8 cellular contexts compared by ENCODE assay signal in the genomic region with DNA sequence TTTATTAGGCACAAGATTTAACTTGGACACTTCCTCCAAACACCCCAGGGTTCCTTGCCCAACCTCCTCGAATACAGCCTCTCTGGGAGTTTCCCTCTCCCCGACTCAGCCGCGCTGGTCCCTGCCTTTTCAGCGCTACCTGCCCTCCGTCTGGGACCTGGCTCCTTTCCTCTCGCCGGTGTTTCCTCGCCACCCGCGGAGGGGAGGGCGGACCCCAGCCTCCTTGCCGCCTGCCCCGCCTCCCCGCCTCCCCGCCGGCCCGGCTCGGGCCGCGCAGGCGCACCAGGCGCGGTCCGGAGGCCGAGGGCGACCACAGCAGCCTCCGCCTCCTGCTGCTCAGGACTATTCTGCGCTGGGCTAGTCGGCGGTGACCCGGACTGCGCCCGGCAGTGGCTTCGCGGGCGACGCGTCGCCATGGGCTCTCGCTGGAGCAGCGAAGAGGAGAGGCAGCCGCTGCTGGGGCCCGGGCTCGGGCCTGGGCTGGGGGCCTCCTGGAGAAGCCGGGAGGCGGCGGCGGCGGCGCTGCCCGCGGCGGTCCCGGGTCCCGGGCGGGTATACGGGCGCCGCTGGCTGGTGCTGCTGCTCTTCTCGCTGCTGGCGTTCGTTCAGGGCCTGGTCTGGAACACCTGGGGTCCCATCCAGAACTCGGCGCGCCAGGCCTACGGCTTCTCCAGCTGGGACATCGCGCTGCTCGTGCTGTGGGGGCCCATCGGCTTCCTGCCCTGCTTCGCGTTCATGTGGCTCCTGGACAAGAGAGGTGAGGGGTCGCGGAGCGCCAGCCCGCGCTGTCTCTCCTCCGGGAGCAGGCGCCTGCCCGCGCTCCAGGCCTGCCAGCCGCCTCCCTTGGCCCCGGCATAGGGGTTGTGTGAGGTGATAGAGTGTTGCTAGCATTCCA.
DNase-seq lines count a peak whose midpoint lies in the region; ATAC-seq and TF ChIP-seq lines count a peak whose summit lies in the region.

A gene with protein sequence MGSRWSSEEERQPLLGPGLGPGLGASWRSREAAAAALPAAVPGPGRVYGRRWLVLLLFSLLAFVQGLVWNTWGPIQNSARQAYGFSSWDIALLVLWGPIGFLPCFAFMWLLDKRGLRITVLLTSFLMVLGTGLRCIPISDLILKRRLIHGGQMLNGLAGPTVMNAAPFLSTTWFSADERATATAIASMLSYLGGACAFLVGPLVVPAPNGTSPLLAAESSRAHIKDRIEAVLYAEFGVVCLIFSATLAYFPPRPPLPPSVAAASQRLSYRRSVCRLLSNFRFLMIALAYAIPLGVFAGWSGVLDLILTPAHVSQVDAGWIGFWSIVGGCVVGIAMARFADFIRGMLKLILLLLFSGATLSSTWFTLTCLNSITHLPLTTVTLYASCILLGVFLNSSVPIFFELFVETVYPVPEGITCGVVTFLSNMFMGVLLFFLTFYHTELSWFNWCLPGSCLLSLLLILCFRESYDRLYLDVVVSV (plus strand): TSS at position 291 of the 895 bp plus-strand sequence. CDS start 124 bp downstream, at position 415.

- in situ Hi-C loops in astrocyte of the spinal cord (cut with HindIII; ENCODE audit: low sequenced_read_pairs): no loop called here

- peak; percentile 69 for DNase-seq in RWPE2 (ENCODE audit: low spot score)
- DNase-seq in astrocyte of the spinal cord (ENCODE audit: low read depth, low spot score): peak; percentile 75
- DNase-seq in GOT3 (lab: John Stamatoyannopoulos, UW): no peak
- no peak for DNase-seq in NCI-H1417 treated with DMSO at 0.1 percent for 48 hours (lab: John Stamatoyannopoulos, UW)

- H3K9me3 ChIP-seq in RWPE2 (ENCODE audit: severe bottlenecking): no peaks in the 10 kb centered on the region

- ATAC-seq in GM18498 (IDR thresholded peaks at IDR 0.05; ENCODE audit: unreplicated experiment): peak; percentile 83
- ATAC-seq in HG02852 (IDR thresholded peaks at IDR 0.05; ENCODE audit: unreplicated experiment): peak; percentile 78
- peak; percentile 70 for ATAC-seq in RWPE2 (ENCODE audit: low read depth)

- TF ChIP-seq CTCF in RWPE2 (IDR thresholded peaks at IDR 0.05; ENCODE audit: poor library complexity, severe bottlenecking) (no peak), astrocyte of the spinal cord (IDR thresholded peaks at IDR 0.05; ENCODE audit: low read depth, low read length) (no peak)

- no peaks in the 10 kb centered on the region for H3K27me3 ChIP-seq in RWPE2 (ENCODE audit: insufficient read depth, poor library complexity, severe bottlenecking)

- no peaks in the 10 kb centered on the region for H3K36me3 ChIP-seq in RWPE2 (ENCODE audit: low read depth)

- peaks cover 16% of the 10 kb centered on the region for H3K4me1 ChIP-seq in RWPE2 (ENCODE audit: insufficient read depth, poor library complexity, severe bottlenecking)

- H3K4me3 ChIP-seq in RWPE2 (ENCODE audit: severe bottlenecking) (peak within 1 kb of the TSS; percentile 58), astrocyte of the spinal cord (ENCODE audit: low read depth, low read length) (peak within 1 kb of the TSS; percentile 76), iPS-11a (ENCODE audit: low read depth, low read length) (peak within 1 kb of the TSS; percentile 75), skin epidermis (peak within 1 kb of the TSS; percentile 55 to 81 (median 71))

- H3K27ac ChIP-seq in RWPE2 (ENCODE audit: poor library complexity, severe bottlenecking) (peak within 1 kb of the TSS; percentile 86), skin epidermis (peak within 1 kb of the TSS; percentile 67 to 98 (median 92))

Comparison
In these comparisons a context has a peak if more than half of its experiments do, and no peak if none do; other contexts are left out.
1. DNase-seq: peak in RWPE2 (single experiment) and astrocyte of the spinal cord (single experiment); none in GOT3 (single experiment) and NCI-H1417 treated with DMSO at 0.1 percent for 48 hours (single experiment).
2. Peak in every context shown above with its lines, with median percentiles within 50 percentile points of each other: ATAC-seq and H3K4me3 ChIP-seq.